8 cellular contexts compared by ENCODE assay signal in genomic region chr17:43125967-43126910, GRCh38. TPM values are rescaled to one million over a fixed set of nuclear protein-coding genes. Genes with fewer than 3 reads are reported as not detected.
DNase-seq lines count a peak whose midpoint lies in the region; ATAC-seq, FAIRE-seq and TF ChIP-seq lines count a peak whose summit lies in the region.

No MANE protein-coding gene starts in this region.

- H3F3A ChIP-seq in OCI-LY1 (ENCODE audit: insufficient read depth, low read length): no peaks in the 10 kb centered on the region

- no peak for TF ChIP-seq POLR2A in GM12892 (IDR thresholded peaks at IDR 0.05; ENCODE audit: low read depth, low read length)

- ATAC-seq in natural killer cell (no peak), HG02870 (IDR thresholded peaks at IDR 0.05; ENCODE audit: unreplicated experiment) (no peak)

- H3K4me2 ChIP-seq in OCI-LY1 (ENCODE audit: low read length): peak overlapping the region; percentile 92

- H3K36me3 Mint-ChIP-seq in natural killer cell: no peaks in the 10 kb centered on the region

- H3K4me1 ChIP-seq in OCI-LY1 (ENCODE audit: insufficient read depth, low read length, severe bottlenecking): peaks cover 34% of the 10 kb centered on the region

- H3K9me3 ChIP-seq in OCI-LY1 (ENCODE audit: low read length): no peaks in the 10 kb centered on the region

- no peaks in the 10 kb centered on the region for H4K20me1 ChIP-seq in OCI-LY1 (ENCODE audit: insufficient read depth, low read length)

- DNase-seq in GM06990 (ENCODE audit: extremely low read depth, insufficient read length) (no peak), dorsolateral prefrontal cortex (peak in 1 of 10 donors; percentile 36), natural killer cell (peak; percentile 18), NCI-H2171 (lab: John Stamatoyannopoulos, UW) (no peak), GM12892 (ENCODE audit: insufficient read length) (no peak)
- DNase-seq in stimulated activated CD4-positive, alpha-beta T cell treated with anti-CD3 and anti-CD28 coated beads, Interleukin-4, amount 100 ng/mL, for 1 hour: no peak

- intact Hi-C loops in dorsolateral prefrontal cortex (cut with DNase I): loop anchor here (2.0 to 10.0 kb wide), 3 partner anchors 45 to 131 kb away; partner anchors contain the start of genes NBR1 (in 2 of the 2), RND2 (in 1 of the 2) and RPL27 (in 1 of the 2)
- intact Hi-C loops in natural killer cell (cut with micrococcal nuclease): loop anchor here (1.0 to 10.0 kb wide), 2 partner anchors 45 to 101 kb away; partner anchors contain the start of genes NBR1, RND2 and VAT1

- no peak overlapping the region for H3K27ac ChIP-seq in OCI-LY1 (ENCODE audit: low read depth, low read length, poor library complexity, severe bottlenecking)
- peak overlapping the region in 46 of 59 donors; percentile 4 to 88 (median 72) for H3K27ac ChIP-seq in dorsolateral prefrontal cortex

- peak overlapping the region; percentile 98 for H3K27ac Mint-ChIP-seq in natural killer cell

- H3K4me3 ChIP-seq in GM06990 (replicated peaks; ENCODE audit: low read depth, low read length) (peak overlapping the region; percentile 95), OCI-LY1 (ENCODE audit: low read depth, low read length, poor library complexity, severe bottlenecking) (peak overlapping the region; percentile 90), dorsolateral prefrontal cortex (peak overlapping the region; percentile 57 to 95 (median 78))

- peaks cover 20 to 29% of the 10 kb centered on the region in 2 donors for H3K4me1 Mint-ChIP-seq in natural killer cell

- no peak overlapping the region for H2AFZ ChIP-seq in OCI-LY1 (ENCODE audit: low read length)

- H3K9me3 Mint-ChIP-seq in natural killer cell: no peaks in the 10 kb centered on the region

- no peaks in the 10 kb centered on the region for H3K9me2 ChIP-seq in OCI-LY1 (ENCODE audit: low read depth, low read length)

- TF ChIP-seq CTCF in GM06990 (IDR thresholded peaks at IDR 0.05; ENCODE audit: insufficient read depth, low read length, poor library complexity, severe bottlenecking): no peak
- no peak for TF ChIP-seq CTCF in OCI-LY1 (IDR thresholded peaks at IDR 0.05; ENCODE audit: low read length)
- TF ChIP-seq CTCF in dorsolateral prefrontal cortex (IDR thresholded peaks at IDR 0.05 in 54 of 56, conservative IDR thresholded peaks at IDR 0.05 in 2 of 56; ENCODE audit: low read depth in 1 of 56, partially characterized antibody in 56 of 56): no peak
- no peak for TF ChIP-seq CTCF in natural killer cell (IDR thresholded peaks at IDR 0.05)

- H3K27me3 Mint-ChIP-seq in natural killer cell (ENCODE audit: low read depth in 2 of 2): no peaks in the 10 kb centered on the region

- peak overlapping the region; percentile 100 for H3K4me3 Mint-ChIP-seq in natural killer cell

- peaks cover 10% of the 10 kb centered on the region; the same call in 1 of the 2 replicates for H3K79me2 ChIP-seq in OCI-LY1 (ENCODE audit: insufficient read depth, low read length)

- H3K27me3 ChIP-seq in GM06990 (replicated peaks; ENCODE audit: control insufficient read depth, insufficient read depth, low read length) (no peaks in the 10 kb centered on the region), OCI-LY1 (ENCODE audit: insufficient read depth, low read length) (no peaks in the 10 kb centered on the region), dorsolateral prefrontal cortex (no peaks in the 10 kb centered on the region)

- H3K9ac ChIP-seq in OCI-LY1 (ENCODE audit: low read length): peak overlapping the region; percentile 82

- no peaks in the 10 kb centered on the region for H3K36me3 ChIP-seq in GM06990 (ENCODE audit: control insufficient read depth, insufficient read depth, low read length)
- H3K36me3 ChIP-seq in OCI-LY1 (ENCODE audit: insufficient read depth, low read length): peaks cover 26% of the 10 kb centered on the region

- no peak for FAIRE-seq in GM12892 (lab: Jason Lieb, UNC)

RNA-seq across cellular contexts. Expression of gene BRCA1, which starts 1.1 kb away (rescaled TPM):
- total RNA-seq in dorsolateral prefrontal cortex (10 to 100 TPM in 58 of 120 experiments, 1 to 10 TPM in 62; 3.9 to 29.8 (median 9.9) TPM), natural killer cell (1 to 10 TPM; 5.7 to 9.9 (median 8.6) TPM)
- polyA plus RNA-seq in GM12892 (2012; ENCODE audit: missing spikeins): 37.0 TPM

RNA-seq across cellular contexts. Expression of gene NBR1, which starts 44.8 kb away (rescaled TPM):
- total RNA-seq in dorsolateral prefrontal cortex (100 to 1,000 TPM in 22 of 120 experiments, 10 to 100 TPM in 98; 77.1 to 121 (median 91.7) TPM), natural killer cell (10 to 100 TPM; 63.3 to 74.8 (median 67.0) TPM)
- polyA plus RNA-seq in GM12892 (2012; ENCODE audit: missing spikeins): 30.5 TPM
